19 cellular contexts compared by ENCODE assay signal in the genomic region with DNA sequence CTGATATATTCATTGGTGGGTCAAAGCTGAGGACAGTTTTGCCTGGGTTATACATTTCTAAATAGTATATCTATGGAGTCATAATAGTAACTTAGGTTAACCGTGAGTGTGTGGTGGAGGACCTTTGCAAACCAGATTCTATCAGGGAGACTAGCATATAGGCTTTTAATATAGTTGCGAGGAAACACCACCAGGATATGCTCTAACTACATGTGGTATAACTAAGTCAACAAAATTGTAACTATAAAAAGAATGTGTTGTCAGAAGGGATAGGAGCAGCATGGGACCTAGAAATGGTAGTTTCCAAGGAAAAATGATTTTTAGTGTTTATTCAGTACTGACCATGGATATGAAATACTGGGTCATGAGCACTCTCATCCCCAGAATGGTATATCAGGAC.
"Had no signal": no experiment of that assay in that cellular context is flagged by ENCODE, and none has a peak within 500 bp of the region (broad histone marks: within the 10 kb centered on the region; RNA-seq: fewer than 3 reads in every experiment).

No MANE protein-coding gene starts in this region.

- H3K27me3 Mint-ChIP-seq: activated naive CD8-positive, alpha-beta T cell treated with anti-CD3 and anti-CD28 coated beads, Interleukin-2, amount 10 ng/mL, durations not matched to agents 7 days and 5 days had no signal

- DNase-seq: activated CD4-positive, alpha-beta T cell treated with anti-CD3 and anti-CD28 coated beads, Interleukin-2, amount 50 U/mL, for 1 hour; activated naive CD4-positive, alpha-beta T cell; activated naive CD8-positive, alpha-beta T cell treated with anti-CD3 and anti-CD28 coated beads, Interleukin-2, amount 10 ng/mL, durations not matched to agents 7 days and 5 days; glutamatergic neuron; hypothalamus; left ventricle myocardium superior; mucosa of descending colon; naive thymus-derived CD8-positive, alpha-beta T cell; posterior cingulate gyrus; stimulated activated CD4-positive, alpha-beta T cell treated with anti-CD3 and anti-CD28 coated beads, Interleukin-15, amount 100 ng/mL, for 24 hours; stimulated activated CD4-positive, alpha-beta T cell treated with anti-CD3 and anti-CD28 coated beads, Interleukin-4, amount 100 ng/mL, for 1 hour; stimulated activated naive CD4-positive, alpha-beta T cell; T-helper 9 cell had no signal

- H3K4me1 ChIP-seq: tibial nerve had no signal

- H3K27ac Mint-ChIP-seq: activated naive CD8-positive, alpha-beta T cell treated with anti-CD3 and anti-CD28 coated beads, Interleukin-2, amount 10 ng/mL, durations not matched to agents 7 days and 5 days; memory B cell; naive thymus-derived CD8-positive, alpha-beta T cell had no signal

- H3K4me3 ChIP-seq: mucosa of descending colon, skin epidermis, tibial nerve, vagina had no signal

- H3K9me3 ChIP-seq: mucosa of descending colon, tibial nerve, vagina had no signal

- H3K4me1 Mint-ChIP-seq: activated naive CD8-positive, alpha-beta T cell treated with anti-CD3 and anti-CD28 coated beads, Interleukin-2, amount 10 ng/mL, durations not matched to agents 7 days and 5 days; memory B cell; naive thymus-derived CD8-positive, alpha-beta T cell had no signal

- H3K36me3 ChIP-seq: tibial nerve, vagina had no signal

- H3K9me3 Mint-ChIP-seq: activated naive CD8-positive, alpha-beta T cell treated with anti-CD3 and anti-CD28 coated beads, Interleukin-2, amount 10 ng/mL, durations not matched to agents 7 days and 5 days; memory B cell had no signal

- ATAC-seq: activated CD4-positive, CD25-positive, alpha-beta regulatory T cell treated with anti-CD3 and anti-CD28 coated beads, Interleukin-2, amount 50 U/mL, for 24 hours; left ventricle myocardium superior; mucosa of descending colon; naive thymus-derived CD8-positive, alpha-beta T cell had no signal

- H3K27me3 ChIP-seq: tibial nerve, vagina had no signal

- H3K36me3 Mint-ChIP-seq: activated naive CD8-positive, alpha-beta T cell treated with anti-CD3 and anti-CD28 coated beads, Interleukin-2, amount 10 ng/mL, durations not matched to agents 7 days and 5 days; memory B cell; naive thymus-derived CD8-positive, alpha-beta T cell had no signal

- H3K27ac ChIP-seq: epithelial cell of prostate, skin epidermis, tibial nerve, vagina had no signal

- H3K4me3 Mint-ChIP-seq: activated naive CD8-positive, alpha-beta T cell treated with anti-CD3 and anti-CD28 coated beads, Interleukin-2, amount 10 ng/mL, durations not matched to agents 7 days and 5 days; memory B cell; naive thymus-derived CD8-positive, alpha-beta T cell had no signal
